In genomic region chr3:46693897-46694235, GRCh38 we compare ENCODE assay signal across 8 cellular contexts. TPM values are rescaled to one million over a fixed set of nuclear protein-coding genes. Genes with fewer than 3 reads are reported as not detected.
DNase-seq lines count a peak whose midpoint lies in the region; ATAC-seq and TF ChIP-seq lines count a peak whose summit lies in the region.

No MANE protein-coding gene starts in this region.

- no peaks in the 10 kb centered on the region for H3K36me3 Mint-ChIP-seq in MCF 10A (ENCODE audit: insufficient read depth, unreplicated experiment)

- H3K27me3 ChIP-seq in Panc1 (ENCODE audit: control insufficient read depth, insufficient read depth, low read length) (no peaks in the 10 kb centered on the region), mesenchymal stem cell (ENCODE audit: control insufficient read depth in 1 of 2, insufficient read depth in 1 of 2, low read length in 2 of 2) (peaks cover 8 to 33% of the 10 kb centered on the region in 2 experiments), tibial nerve (no peaks in the 10 kb centered on the region)

- H3K27me3 Mint-ChIP-seq in MCF 10A (ENCODE audit: insufficient read depth, unreplicated experiment), result no peaks in the 10 kb centered on the region

- no peak overlapping the region for H3K23ac ChIP-seq in mesenchymal stem cell (ENCODE audit: low read length in 2 of 2)

- no peak overlapping the region for H2BK15ac ChIP-seq in mesenchymal stem cell (ENCODE audit: low read depth, poor library complexity, severe bottlenecking)

- H3K4me2 ChIP-seq in mesenchymal stem cell (ENCODE audit: low read length, poor library complexity, severe bottlenecking), result peak overlapping the region; percentile 70

- H2AK5ac ChIP-seq in mesenchymal stem cell (ENCODE audit: low read length, severe bottlenecking), result no peak overlapping the region

- intact Hi-C loops in Panc1 (cut with micrococcal nuclease; ENCODE audit: unreplicated experiment) (no loop called here), MCF 10A (cut with micrococcal nuclease) (loop anchor here (1.0 kb wide), 1 partner anchor 206 kb away; no protein-coding TSS in a partner anchor)

- H3K18ac ChIP-seq in mesenchymal stem cell (ENCODE audit: low read depth in 1 of 2, low read length in 2 of 2), result peak overlapping the region in 1 of 2 experiments; percentile 67

- H3K9me3 Mint-ChIP-seq in MCF 10A (ENCODE audit: unreplicated experiment), result no peaks in the 10 kb centered on the region

- H2BK120ac ChIP-seq in mesenchymal stem cell (ENCODE audit: low read depth, low read length), result no peak overlapping the region

- no peak overlapping the region for H4K91ac ChIP-seq in mesenchymal stem cell (ENCODE audit: low read length)

- ATAC-seq in Panc1 (peak; percentile 2; the same call in 1 of the 2 replicates), GM19455 (IDR thresholded peaks at IDR 0.05; ENCODE audit: unreplicated experiment) (no peak), HG03565 (IDR thresholded peaks at IDR 0.05; ENCODE audit: unreplicated experiment) (no peak)

- no peaks in the 10 kb centered on the region for H3K36me3 ChIP-seq in Panc1 (ENCODE audit: control insufficient read depth, insufficient read depth, low read length)
- no peaks in the 10 kb centered on the region for H3K36me3 ChIP-seq in mesenchymal stem cell (ENCODE audit: control insufficient read depth in 1 of 2, insufficient read depth in 2 of 2, low read depth in 1 of 2, low read length in 2 of 2)
- H3K36me3 ChIP-seq in tibial nerve, result no peaks in the 10 kb centered on the region

- no TSS peak for BruUV-seq in Panc1 (replicated peaks; lab: Mats Ljungman, UMichigan)
- BruUV-seq in MCF 10A (replicated peaks; lab: Mats Ljungman, UMichigan), result no TSS peak

- no peak for TF ChIP-seq POLR2A in tibial nerve (IDR thresholded peaks at IDR 0.05)

- POLR2A ChIA-PET in Panc1 (lab: Charles Lee), result no interaction called here
- POLR2A ChIA-PET in MCF 10A (lab: Yijun Ruan, JAX), result interaction anchor here (0.7 to 3.7 kb wide), 12 partner anchors 9 to 687 kb away, joined by 3 to 27 read pairs (median 8); partner anchors contain the start of genes CCDC12, NBEAL2, PTPN23 and SETD2

- in situ Hi-C loops in Panc1 (cut with HindIII; ENCODE audit: low pct_unique_long_range_greater_than_20kb, low sequenced_read_pairs), result no loop called here

- H3K9me3 ChIP-seq in Panc1 (ENCODE audit: control insufficient read depth, insufficient read depth, low read depth, low read length) (no peaks in the 10 kb centered on the region), mesenchymal stem cell (ENCODE audit: control insufficient read depth, low read length) (no peaks in the 10 kb centered on the region), tibial nerve (no peaks in the 10 kb centered on the region)

- WGBS in mesenchymal stem cell, result 51% methylated on average over 30 of the region's 30 CpGs
- WGBS in tibial nerve, 2 donors, result 8 to 22% methylated on average over 19 to 25 of the region's 30 CpGs

- peak overlapping the region; percentile 84 for H3K4me3 Mint-ChIP-seq in MCF 10A (ENCODE audit: unreplicated experiment)

- peaks cover 49% of the 10 kb centered on the region for H3K4me1 Mint-ChIP-seq in MCF 10A (ENCODE audit: insufficient read depth, unreplicated experiment)

- H3K14ac ChIP-seq in mesenchymal stem cell (ENCODE audit: low read length in 2 of 2), result peak overlapping the region in 1 of 2 experiments; percentile 51

- H2BK5ac ChIP-seq in mesenchymal stem cell (ENCODE audit: low read depth, low read length, poor library complexity, severe bottlenecking), result no peak overlapping the region

- H2AFZ ChIP-seq in mesenchymal stem cell (ENCODE audit: low read depth, low read length), result peak overlapping the region; percentile 46

- no peak overlapping the region for H3K27ac Mint-ChIP-seq in MCF 10A (ENCODE audit: low read depth, unreplicated experiment)

- H3K27ac ChIP-seq in Panc1 (ENCODE audit: low read length) (no peak overlapping the region), mesenchymal stem cell (ENCODE audit: low read length, poor library complexity, severe bottlenecking) (no peak overlapping the region), tibial nerve (peak overlapping the region; percentile 1 to 77 (median 70))

- TF ChIP-seq EP300 in tibial nerve (IDR thresholded peaks at IDR 0.05), result no peak

- TF ChIP-seq CTCF in Panc1 (IDR thresholded peaks at IDR 0.05) (no peak), MCF 10A (IDR thresholded peaks at IDR 0.05; ENCODE audit: unreplicated experiment) (no peak), tibial nerve (IDR thresholded peaks at IDR 0.05) (no peak)

- CTCF ChIA-PET in Panc1 (lab: Charles Lee), result interaction anchor here (0.9 kb wide), 1 partner anchor 64 kb away, joined by 4 read pairs; no protein-coding TSS in a partner anchor
- CTCF ChIA-PET in MCF 10A (lab: Yijun Ruan, JAX), result interaction anchor here (0.6 to 0.7 kb wide), 3 partner anchors 747 to 1101 kb away, joined by 3 to 4 read pairs (median 4); partner anchors contain the start of gene ELP6

- no peak overlapping the region for H4K8ac ChIP-seq in mesenchymal stem cell (ENCODE audit: low read length)

- DNase-seq in AG08396 (ENCODE audit: low spot score) (peak; percentile 43), Panc1 (ENCODE audit: low read depth, low spot score) (no peak), MCF 10A (ENCODE audit: unreplicated experiment) (no peak), mesenchymal stem cell (no peak), tibial nerve (ENCODE audit: low spot score in 2 of 2) (no peak), NCI-H69 (lab: John Stamatoyannopoulos, UW) (no peak)

- H3K79me1 ChIP-seq in mesenchymal stem cell (replicated peaks; ENCODE audit: low read length, poor library complexity, severe bottlenecking), result no peaks in the 10 kb centered on the region

- no peaks in the 10 kb centered on the region for H3K4me1 ChIP-seq in Panc1 (ENCODE audit: control insufficient read depth, insufficient read depth, low read length)
- peaks cover 33% of the 10 kb centered on the region for H3K4me1 ChIP-seq in mesenchymal stem cell (ENCODE audit: control insufficient read depth, insufficient read depth, low read depth, low read length)
- H3K4me1 ChIP-seq in tibial nerve, result peaks cover 0 to 67% (median 24%) of the 10 kb centered on the region in 4 donors

- H2BK12ac ChIP-seq in mesenchymal stem cell (ENCODE audit: low read length in 2 of 2), result no peak overlapping the region

- H3K9ac ChIP-seq in mesenchymal stem cell (ENCODE audit: low read length), result peak overlapping the region; percentile 55

- H3K4ac ChIP-seq in mesenchymal stem cell (ENCODE audit: low read depth in 1 of 2, low read length in 2 of 2), result no peak overlapping the region

- H3K4me3 ChIP-seq in Panc1 (ENCODE audit: low read depth in 2 of 2, low read length in 2 of 2) (peak overlapping the region; percentile 45 to 55), mesenchymal stem cell (ENCODE audit: insufficient read depth in 1 of 2, low read depth in 1 of 2, low read length in 2 of 2) (peak overlapping the region; percentile 22 to 65), tibial nerve (peak overlapping the region; percentile 36 to 77 (median 68))

RNA-seq across cellular contexts. Expression of gene ALS2CL, which starts 0.4 kb away (rescaled TPM):
- total RNA-seq in Panc1 (2021; ENCODE audit: unreplicated experiment) (2.7 TPM), MCF 10A (2022) (93.6 and 95.5 TPM in 2 replicates), tibial nerve (10 to 100 TPM; 13.0 to 20.1 (median 16.4) TPM)
- 2.3 TPM for polyA plus RNA-seq in Panc1 (2012; ENCODE audit: insufficient read length)
- polyA plus RNA-seq in mesenchymal stem cell (2013, experiment 1 of 2), result 0.55 TPM
- polyA plus RNA-seq in mesenchymal stem cell (2013, experiment 2 of 2), result 0.40 TPM

RNA-seq across cellular contexts. Expression of gene TMIE, which starts 7.3 kb away (rescaled TPM):
- total RNA-seq in Panc1 (2021; ENCODE audit: unreplicated experiment) (1.1 TPM), MCF 10A (2022) (0.26 and 1.0 TPM in 2 replicates), tibial nerve (under 1 TPM in 1 of 4 donors, not detected in 3; 0.21 TPM)
- 0.80 TPM for polyA plus RNA-seq in Panc1 (2012; ENCODE audit: insufficient read length)
- polyA plus RNA-seq in mesenchymal stem cell (2013, experiment 1 of 2), result not detected
- polyA plus RNA-seq in mesenchymal stem cell (2013, experiment 2 of 2), result 0.03 TPM

RNA-seq across cellular contexts. Expression of gene PRSS50, which starts 23.8 kb away (rescaled TPM):
- total RNA-seq in Panc1 (2021; ENCODE audit: unreplicated experiment), result 0.13 TPM
- 0.08 TPM for polyA plus RNA-seq in Panc1 (2012; ENCODE audit: insufficient read length)
- not detected in 2 replicates for total RNA-seq in MCF 10A (2022)
- polyA plus RNA-seq in mesenchymal stem cell (2013, experiment 1 of 2), result not detected
- not detected for polyA plus RNA-seq in mesenchymal stem cell (2013, experiment 2 of 2)
- total RNA-seq in tibial nerve, result under 1 TPM in 2 of 4 donors, not detected in 2; 0.22 to 0.42 TPM

Comparison
In these comparisons a context has a peak if more than half of its experiments do, and no peak if none do; other contexts are left out.
1. H3K27ac ChIP-seq: peak in tibial nerve (4 of 4); none in Panc1 (single experiment) and mesenchymal stem cell (single experiment).
2. Peak in every context shown above with its lines, with median percentiles within 50 percentile points of each other: H3K4me3 ChIP-seq.